1 cellular context compared by ENCODE assay signal in the genomic region with DNA sequence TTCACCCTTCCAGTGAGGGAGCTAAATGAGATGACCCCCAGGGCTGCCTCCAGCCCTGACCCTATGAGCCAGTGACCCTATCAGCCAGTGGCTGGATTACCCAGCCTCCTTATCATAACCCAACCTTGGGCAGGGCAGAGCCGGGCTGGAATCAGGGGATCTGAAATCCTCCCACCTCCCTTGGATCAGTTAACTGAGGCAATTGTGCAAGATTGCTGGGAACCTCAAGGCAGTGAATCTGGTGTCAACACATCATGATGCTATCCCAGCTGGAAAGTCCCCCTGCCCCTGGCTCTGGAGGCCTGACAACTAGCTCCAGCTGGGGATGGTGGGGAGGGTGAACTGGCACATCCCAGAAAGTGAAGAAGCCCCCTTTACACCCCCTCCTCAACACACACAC.
TF ChIP-seq lines count a peak whose summit lies in the region.

No MANE protein-coding gene starts in this region.

TF ChIP-seq in WTC11, 78 proteins besides CTCF, POLR2A, EP300 and RAD21 (continued from another document):
- TF ChIP-seq, protein P1, sequence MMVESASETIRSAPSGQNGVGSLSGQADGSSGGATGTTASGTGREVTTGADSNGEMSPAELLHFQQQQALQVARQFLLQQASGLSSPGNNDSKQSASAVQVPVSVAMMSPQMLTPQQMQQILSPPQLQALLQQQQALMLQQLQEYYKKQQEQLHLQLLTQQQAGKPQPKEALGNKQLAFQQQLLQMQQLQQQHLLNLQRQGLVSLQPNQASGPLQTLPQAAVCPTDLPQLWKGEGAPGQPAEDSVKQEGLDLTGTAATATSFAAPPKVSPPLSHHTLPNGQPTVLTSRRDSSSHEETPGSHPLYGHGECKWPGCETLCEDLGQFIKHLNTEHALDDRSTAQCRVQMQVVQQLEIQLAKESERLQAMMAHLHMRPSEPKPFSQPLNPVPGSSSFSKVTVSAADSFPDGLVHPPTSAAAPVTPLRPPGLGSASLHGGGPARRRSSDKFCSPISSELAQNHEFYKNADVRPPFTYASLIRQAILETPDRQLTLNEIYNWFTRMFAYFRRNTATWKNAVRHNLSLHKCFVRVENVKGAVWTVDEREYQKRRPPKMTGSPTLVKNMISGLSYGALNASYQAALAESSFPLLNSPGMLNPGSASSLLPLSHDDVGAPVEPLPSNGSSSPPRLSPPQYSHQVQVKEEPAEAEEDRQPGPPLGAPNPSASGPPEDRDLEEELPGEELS (CRISPR knock-in tag; IDR thresholded peaks at IDR 0.05): no peak
- TF ChIP-seq, protein P2, sequence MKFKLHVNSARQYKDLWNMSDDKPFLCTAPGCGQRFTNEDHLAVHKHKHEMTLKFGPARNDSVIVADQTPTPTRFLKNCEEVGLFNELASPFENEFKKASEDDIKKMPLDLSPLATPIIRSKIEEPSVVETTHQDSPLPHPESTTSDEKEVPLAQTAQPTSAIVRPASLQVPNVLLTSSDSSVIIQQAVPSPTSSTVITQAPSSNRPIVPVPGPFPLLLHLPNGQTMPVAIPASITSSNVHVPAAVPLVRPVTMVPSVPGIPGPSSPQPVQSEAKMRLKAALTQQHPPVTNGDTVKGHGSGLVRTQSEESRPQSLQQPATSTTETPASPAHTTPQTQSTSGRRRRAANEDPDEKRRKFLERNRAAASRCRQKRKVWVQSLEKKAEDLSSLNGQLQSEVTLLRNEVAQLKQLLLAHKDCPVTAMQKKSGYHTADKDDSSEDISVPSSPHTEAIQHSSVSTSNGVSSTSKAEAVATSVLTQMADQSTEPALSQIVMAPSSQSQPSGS (CRISPR knock-in tag; IDR thresholded peaks at IDR 0.05; ENCODE audit: borderline replicate concordance, low read depth): no peak
- TF ChIP-seq ZNF121 (CRISPR knock-in tag; IDR thresholded peaks at IDR 0.05): no peak
- TF ChIP-seq PRRX2 (CRISPR knock-in tag; IDR thresholded peaks at IDR 0.05): no peak
- TF ChIP-seq OVOL2 (CRISPR knock-in tag; IDR thresholded peaks at IDR 0.05; ENCODE audit: borderline replicate concordance): no peak
- TF ChIP-seq ZNF263 (CRISPR knock-in tag; IDR thresholded peaks at IDR 0.05; ENCODE audit: low read depth): no peak
- TF ChIP-seq, protein P3, sequence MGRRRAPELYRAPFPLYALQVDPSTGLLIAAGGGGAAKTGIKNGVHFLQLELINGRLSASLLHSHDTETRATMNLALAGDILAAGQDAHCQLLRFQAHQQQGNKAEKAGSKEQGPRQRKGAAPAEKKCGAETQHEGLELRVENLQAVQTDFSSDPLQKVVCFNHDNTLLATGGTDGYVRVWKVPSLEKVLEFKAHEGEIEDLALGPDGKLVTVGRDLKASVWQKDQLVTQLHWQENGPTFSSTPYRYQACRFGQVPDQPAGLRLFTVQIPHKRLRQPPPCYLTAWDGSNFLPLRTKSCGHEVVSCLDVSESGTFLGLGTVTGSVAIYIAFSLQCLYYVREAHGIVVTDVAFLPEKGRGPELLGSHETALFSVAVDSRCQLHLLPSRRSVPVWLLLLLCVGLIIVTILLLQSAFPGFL (CRISPR knock-in tag; IDR thresholded peaks at IDR 0.05; ENCODE audit: borderline replicate concordance): no peak
- TF ChIP-seq, protein P4, sequence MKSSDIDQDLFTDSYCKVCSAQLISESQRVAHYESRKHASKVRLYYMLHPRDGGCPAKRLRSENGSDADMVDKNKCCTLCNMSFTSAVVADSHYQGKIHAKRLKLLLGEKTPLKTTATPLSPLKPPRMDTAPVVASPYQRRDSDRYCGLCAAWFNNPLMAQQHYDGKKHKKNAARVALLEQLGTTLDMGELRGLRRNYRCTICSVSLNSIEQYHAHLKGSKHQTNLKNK (CRISPR knock-in tag; IDR thresholded peaks at IDR 0.05): no peak
- no peak for TF ChIP-seq ZNF416 (CRISPR knock-in tag; IDR thresholded peaks at IDR 0.05)
- TF ChIP-seq ZNF219 (CRISPR knock-in tag; IDR thresholded peaks at IDR 0.05; ENCODE audit: borderline replicate concordance): no peak
- TF ChIP-seq FOXK1 (CRISPR knock-in tag; IDR thresholded peaks at IDR 0.05): no peak
